ENCODE assay signal across 10 cellular contexts in the genomic region with DNA sequence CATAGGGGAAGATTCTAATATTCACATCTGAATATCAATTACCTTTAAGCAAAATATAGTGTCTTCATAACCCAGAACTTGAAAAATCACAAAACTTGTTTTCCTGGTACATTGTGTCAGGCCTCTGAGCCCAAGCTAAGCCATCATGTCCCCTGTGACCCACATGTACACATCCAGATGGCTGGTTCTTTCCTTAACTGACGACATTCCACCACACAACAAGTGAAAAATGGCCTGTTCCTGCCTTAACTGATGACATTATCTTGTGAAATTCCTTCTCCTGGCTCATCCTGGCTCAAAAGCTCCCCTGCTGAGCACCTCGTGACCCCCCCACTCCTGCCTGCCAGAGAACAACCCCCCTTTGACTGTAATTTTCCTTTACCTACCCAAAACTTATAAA. TPM values are rescaled to one million over a fixed set of nuclear protein-coding genes. Genes with fewer than 3 reads are reported as not detected.
DNase-seq lines count a peak whose midpoint lies in the region; FAIRE-seq and TF ChIP-seq lines count a peak whose summit lies in the region.
"Not testable (repeated sequence)": the region's sequence is repeated elsewhere in the genome, so short reads cannot be mapped to it uniquely, and the experiment has no call there.
"Had no signal": no experiment of that assay in that cellular context is flagged by ENCODE, and none has a peak within 500 bp of the region (broad histone marks: within the 10 kb centered on the region; RNA-seq: fewer than 3 reads in every experiment).

No MANE protein-coding gene starts in this region.

- not testable (repeated sequence) for H3K36me3 ChIP-seq in HUES6 (ENCODE audit: control insufficient read depth, insufficient read depth, low read length); SK-N-SH (replicated peaks in 1 of 2; ENCODE audit: control insufficient read depth in 1 of 2, insufficient read depth in 2 of 2, low read length in 1 of 2); adipocyte (ENCODE audit: control insufficient read depth, insufficient read depth, low read length, severe bottlenecking); H1 (ENCODE audit: control insufficient read depth in 2 of 4, insufficient read depth in 4 of 4, low read length in 3 of 4); mesenchymal stem cell (ENCODE audit: control insufficient read depth in 1 of 2, insufficient read depth in 2 of 2, low read depth in 1 of 2, low read length in 2 of 2); trophoblast cell (ENCODE audit: control insufficient read depth in 1 of 2, insufficient read depth in 2 of 2, low read length in 2 of 2)

- H2BK15ac ChIP-seq in H1 (ENCODE audit: low read length); mesenchymal stem cell (ENCODE audit: low read depth, poor library complexity, severe bottlenecking): not testable (repeated sequence)

- not testable (repeated sequence) for H3K4ac ChIP-seq in H1 (replicated peaks; ENCODE audit: insufficient read length, low read depth, low read length); mesenchymal stem cell (ENCODE audit: low read depth in 1 of 2, low read length in 2 of 2); trophoblast cell (ENCODE audit: low read depth, low read length)

- peak overlapping the region; percentile 92; the same call in 1 of the 2 replicates for H3K4me2 ChIP-seq in SK-N-SH
- peak overlapping the region; percentile 20 to 21; a peak in 2 of 4 replicates for H3K4me2 ChIP-seq in H1 (ENCODE audit: insufficient read depth in 1 of 2, low read depth in 2 of 2, low read length in 2 of 2)
- peak overlapping the region; percentile 37 for H3K4me2 ChIP-seq in mesenchymal stem cell (ENCODE audit: low read length, poor library complexity, severe bottlenecking)
- H3K4me2 ChIP-seq in trophoblast cell (ENCODE audit: low read length), result not testable (repeated sequence)

- H4K12ac ChIP-seq in trophoblast cell (ENCODE audit: low read depth, low read length), result not testable (repeated sequence)

- H3K9me3 ChIP-seq in HUES6 (ENCODE audit: control insufficient read depth, insufficient read depth, low read depth, low read length); SK-N-SH; adipocyte (ENCODE audit: control insufficient read depth, low read length); H1 (ENCODE audit: insufficient read depth in 2 of 2, low read depth in 1 of 2, low read length in 1 of 2); mesenchymal stem cell (ENCODE audit: control insufficient read depth, low read length); trophoblast cell (ENCODE audit: insufficient read depth, low read depth, low read length): not testable (repeated sequence)

- not testable (repeated sequence) for H4K8ac ChIP-seq in H1 (ENCODE audit: extremely low read depth, insufficient read depth, low read length); mesenchymal stem cell (ENCODE audit: low read length); trophoblast cell (ENCODE audit: low read depth, low read length)

- not testable (repeated sequence) for H3K23me2 ChIP-seq in H1 (ENCODE audit: low read depth, low read length)

- POLR2A ChIA-PET in SK-N-SH (lab: Yijun Ruan, JAX), result not testable (repeated sequence)
- POLR2A ChIA-PET in H1 (lab: Charles Lee; ENCODE audit: partially characterized antibody), result interaction anchor here (0.6 kb wide), 1 partner anchor 506 kb away, joined by 3 read pairs; no protein-coding TSS in a partner anchor

- H2BK5ac ChIP-seq in H1 (ENCODE audit: low read depth, low read length); mesenchymal stem cell (ENCODE audit: low read depth, low read length, poor library complexity, severe bottlenecking); trophoblast cell (ENCODE audit: low read depth, low read length, poor library complexity): not testable (repeated sequence)

- H3K79me1 ChIP-seq in H1 (ENCODE audit: low read depth, low read length); mesenchymal stem cell (replicated peaks; ENCODE audit: low read length, poor library complexity, severe bottlenecking): not testable (repeated sequence)
- peaks cover 13% of the 10 kb centered on the region for H3K79me1 ChIP-seq in trophoblast cell (ENCODE audit: low read length)

- H4K5ac ChIP-seq in H1 (ENCODE audit: insufficient read length, low read depth, low read length), result not testable (repeated sequence)

- H4K91ac ChIP-seq in H1 (replicated peaks; ENCODE audit: insufficient read length, low read length); mesenchymal stem cell (ENCODE audit: low read length); trophoblast cell (ENCODE audit: low read depth, low read length): not testable (repeated sequence)

- H2AK5ac ChIP-seq in H1 (ENCODE audit: low read depth, low read length); mesenchymal stem cell (ENCODE audit: low read length, severe bottlenecking); trophoblast cell (ENCODE audit: low read length): not testable (repeated sequence)

- not testable (repeated sequence) for H3K23ac ChIP-seq in H1 (ENCODE audit: insufficient read length); mesenchymal stem cell (ENCODE audit: low read length in 2 of 2); trophoblast cell (ENCODE audit: low read length)

- H2AFZ ChIP-seq in SK-N-SH (ENCODE audit: low read depth); H1 (ENCODE audit: low read length); mesenchymal stem cell (ENCODE audit: low read depth, low read length); trophoblast cell (ENCODE audit: insufficient read depth, low read length, poor library complexity): not testable (repeated sequence)

- not testable (repeated sequence) for H2BK20ac ChIP-seq in H1 (ENCODE audit: low read length)

- CTCF ChIA-PET in SK-N-SH (lab: Yijun Ruan, JAX); H1 (lab: Charles Lee; ENCODE audit: partially characterized antibody): not testable (repeated sequence)

- not testable (repeated sequence) for H3K9ac ChIP-seq in HUES6 (ENCODE audit: low read length); SK-N-SH; adipocyte (ENCODE audit: low read length); H1 (replicated peaks in 1 of 4; ENCODE audit: extremely low read depth in 1 of 4, low read depth in 3 of 4, low read length in 3 of 4); mesenchymal stem cell (ENCODE audit: low read length); trophoblast cell (ENCODE audit: low read length)

- WGBS in SK-N-SH (ENCODE audit: low lambda C conversion rate), result 90% methylated on average over 2 of the region's 2 CpGs
- WGBS in H1 (ENCODE audit: extremely low coverage in 1 of 2, insufficient coverage in 1 of 2, insufficient read length in 1 of 2, insufficient replicate concordance in 2 of 2, low coverage in 1 of 2, low lambda C conversion rate in 2 of 2, missing lambda C conversion rate in 1 of 2), 2 experiments, result 56% methylated on average over 2 of the region's 2 CpGs; no CpG with 5 or more reads in 1 of the 2 experiments
- WGBS in mesenchymal stem cell, result 48% methylated on average over 2 of the region's 2 CpGs
- no CpG with 5 or more reads among the region's 2 CpGs for WGBS in trophoblast cell (ENCODE audit: extremely low coverage, insufficient coverage, insufficient read length)

- H3F3A ChIP-seq in SK-N-SH (replicated peaks; ENCODE audit: insufficient read depth), result peaks cover 15% of the 10 kb centered on the region

- peaks cover 13% of the 10 kb centered on the region for H3K4me1 ChIP-seq in HUES6 (ENCODE audit: control insufficient read depth, insufficient read depth, low read length)
- H3K4me1 ChIP-seq in SK-N-SH (ENCODE audit: control insufficient read depth in 1 of 2, insufficient read depth in 2 of 2, low read depth in 1 of 2, low read length in 1 of 2); H1 (replicated peaks in 1 of 4; ENCODE audit: control insufficient read depth in 3 of 4, insufficient read depth in 4 of 4, low read length in 3 of 4); mesenchymal stem cell (ENCODE audit: control insufficient read depth, insufficient read depth, low read depth, low read length); trophoblast cell (ENCODE audit: control insufficient read depth in 1 of 2, insufficient read depth in 2 of 2, low read length in 2 of 2): not testable (repeated sequence)
- H3K4me1 ChIP-seq in adipocyte (ENCODE audit: control insufficient read depth, insufficient read depth, low read length), result peaks cover 34% of the 10 kb centered on the region

- H4K20me1 ChIP-seq in SK-N-SH (ENCODE audit: insufficient read depth); H1 (replicated peaks in 1 of 2; ENCODE audit: control insufficient read depth in 1 of 2, insufficient read depth in 2 of 2, low read length in 2 of 2): not testable (repeated sequence)

- not testable (repeated sequence) for H3K56ac ChIP-seq in H1 (replicated peaks; ENCODE audit: insufficient read length, low read depth, low read length)

- FAIRE-seq in H1 (lab: Jason Lieb, UNC), result not testable (repeated sequence)

- H3K4me3 ChIP-seq in HUES6 (ENCODE audit: low read depth, low read length); SK-N-SH (ENCODE audit: low read depth in 2 of 2, low read length in 1 of 2); H1 (ENCODE audit: extremely low read depth in 1 of 4, insufficient read depth in 2 of 4, low read depth in 3 of 4, low read length in 4 of 4); mesenchymal stem cell (ENCODE audit: insufficient read depth in 1 of 2, low read depth in 1 of 2, low read length in 2 of 2); trophoblast cell (ENCODE audit: low read depth, low read length): not testable (repeated sequence)
- H3K4me3 ChIP-seq in adipocyte (ENCODE audit: low read length), result peak overlapping the region; percentile 94

- H3K27me3 ChIP-seq in HUES6 (ENCODE audit: control insufficient read depth, insufficient read depth, low read length); SK-N-SH (ENCODE audit: insufficient read depth); adipocyte (replicated peaks; ENCODE audit: control insufficient read depth, insufficient read depth, low read length); H1 (replicated peaks in 1 of 4; ENCODE audit: control insufficient read depth in 3 of 4, extremely low read depth in 1 of 4, insufficient read depth in 3 of 4, low read length in 3 of 4); mesenchymal stem cell (ENCODE audit: control insufficient read depth in 1 of 2, insufficient read depth in 1 of 2, low read length in 2 of 2); trophoblast cell (ENCODE audit: insufficient read depth, low read length): not testable (repeated sequence)

- H3K27ac ChIP-seq in HUES6 (ENCODE audit: low read depth, low read length), result peak overlapping the region; percentile 7; the same call in 1 of the 2 replicates
- not testable (repeated sequence) for H3K27ac ChIP-seq in SK-N-SH (ENCODE audit: low read depth in 2 of 2, low read length in 1 of 2); H1 (ENCODE audit: low read depth, low read length); mesenchymal stem cell (ENCODE audit: low read length, poor library complexity, severe bottlenecking); trophoblast cell (ENCODE audit: low read depth, low read length)

- H2BK12ac ChIP-seq in H1 (ENCODE audit: low read depth, low read length); mesenchymal stem cell (ENCODE audit: low read length in 2 of 2); trophoblast cell (ENCODE audit: low read length): not testable (repeated sequence)

- TF ChIP-seq EP300 in SK-N-SH (IDR thresholded peaks at IDR 0.05; ENCODE audit: borderline replicate concordance in 1 of 2, low read depth in 1 of 2, low read length in 1 of 2); H1 (IDR thresholded peaks at IDR 0.05; ENCODE audit: borderline replicate concordance in 1 of 2, low read depth in 2 of 2, low read length in 2 of 2): not testable (repeated sequence)

- not testable (repeated sequence) for TF ChIP-seq CTCF in SK-N-SH (IDR thresholded peaks at IDR 0.05); H1 (IDR thresholded peaks at IDR 0.05; ENCODE audit: control extremely low read depth in 1 of 3, insufficient read depth in 1 of 3, low read depth in 1 of 3, low read length in 3 of 3)

- DNase-seq in ELF-1 (ENCODE audit: low read depth, low spot score) (peak; percentile 38), mesenchymal stem cell (peak; percentile 28), trophoblast cell (peak; percentile 55 to 85)
- not testable (repeated sequence) for DNase-seq in SK-N-SH; adipocyte (ENCODE audit: low read depth); H1 (ENCODE audit: low read depth in 1 of 2, low spot score in 2 of 2)

- not testable (repeated sequence) for H3K14ac ChIP-seq in H1 (ENCODE audit: insufficient read length); mesenchymal stem cell (ENCODE audit: low read length in 2 of 2); trophoblast cell (ENCODE audit: low read length)

- not testable (repeated sequence) for H3K79me2 ChIP-seq in SK-N-SH (ENCODE audit: insufficient read depth); H1 (ENCODE audit: control insufficient read depth in 1 of 2, insufficient read depth in 2 of 2, low read length in 2 of 2)
- H3K79me2 ChIP-seq in trophoblast cell (ENCODE audit: control insufficient read depth, insufficient read depth, low read length, poor library complexity), result peaks cover 12% of the 10 kb centered on the region

- not testable (repeated sequence) for TF ChIP-seq POLR2A in H1 (IDR thresholded peaks at IDR 0.05; ENCODE audit: control extremely low read depth in 1 of 2, low read depth in 2 of 2, low read length in 2 of 2)

- H3K18ac ChIP-seq in H1 (ENCODE audit: extremely low read depth, low read length); mesenchymal stem cell (ENCODE audit: low read depth in 1 of 2, low read length in 2 of 2); trophoblast cell (ENCODE audit: low read length): not testable (repeated sequence)

- not testable (repeated sequence) for TF ChIP-seq RAD21 in SK-N-SH (IDR thresholded peaks at IDR 0.05; ENCODE audit: low read length); H1 (IDR thresholded peaks at IDR 0.05 in 1 of 2, conservative IDR thresholded peaks at IDR 0.05 in 1 of 2; ENCODE audit: low read depth in 2 of 2, low read length in 2 of 2)

- H2BK120ac ChIP-seq in H1 (replicated peaks; ENCODE audit: low read depth, low read length); mesenchymal stem cell (ENCODE audit: low read depth, low read length); trophoblast cell (ENCODE audit: insufficient read depth, low read length, poor library complexity): not testable (repeated sequence)

- not testable (repeated sequence) for H3K9me2 ChIP-seq in SK-N-SH

RNA-seq across cellular contexts. Expression of a gene that starts 2.4 kb away (rescaled TPM):
- 8.8 and 9.1 TPM in 2 replicates for polyA plus RNA-seq in SK-N-SH (2012; rRNA removed)
- polyA plus RNA-seq in SK-N-SH (2012; cell fraction: cytosol; rRNA removed), result 7.6 and 8.6 TPM in 2 replicates
- 5.0 and 5.4 TPM in 2 replicates for polyA plus RNA-seq in SK-N-SH (2012; cell fraction: nucleus; rRNA removed)
- total RNA-seq in H1 (2021; fragmentation: NEBNext Ultra II Directional; extraction: Animal tissue kit (Norgen Biotek cat#: 25700)), result 4.3 and 4.5 TPM in 2 replicates
- 4.6 and 5.9 TPM in 2 replicates for polyA plus RNA-seq in H1 (2011; rRNA removed)
- 4.7 TPM for polyA plus RNA-seq in H1 (2011; cell fraction: cytosol; rRNA removed)
- polyA plus RNA-seq in H1 (2011; cell fraction: nucleus; rRNA removed), result 3.1 TPM
- polyA plus RNA-seq in H1 (2012, experiment 1 of 2), result 1.5 to 2.7 TPM (median 1.9 TPM) in 4 replicates
- polyA plus RNA-seq in H1 (2012, experiment 2 of 2), result 5.2 TPM
- polyA plus RNA-seq in H1 (2013, experiment 1 of 2), result 3.4 TPM
- polyA plus RNA-seq in H1 (2013, experiment 2 of 2), result 3.2 TPM
- polyA minus RNA-seq in H1 (2011; rRNA and poly(A)+ RNA removed), result 0.24 and 0.28 TPM in 2 replicates
- 2.1 TPM for polyA minus RNA-seq in H1 (2011; cell fraction: cytosol; rRNA and poly(A)+ RNA removed)
- 1.3 TPM for polyA minus RNA-seq in H1 (2011; cell fraction: nucleus; rRNA and poly(A)+ RNA removed)
- polyA plus RNA-seq in mesenchymal stem cell (2013, experiment 1 of 2), result 10.4 TPM
- polyA plus RNA-seq in mesenchymal stem cell (2013, experiment 2 of 2), result 10.1 TPM
- polyA plus RNA-seq in trophoblast cell (2013), result 7.9 and 8.5 TPM in 2 replicates
- total RNA-seq: CD4-positive, CD25-positive, alpha-beta regulatory T cell; CD8-positive, alpha-beta T cell; GM12878 had no signal
- polyA plus RNA-seq: GM12878 had no signal
